8 cellular contexts compared by ENCODE assay signal in genomic region chr16:50152386-50152806, GRCh38. TPM values are rescaled to one million over a fixed set of nuclear protein-coding genes. Genes with fewer than 3 reads are reported as not detected.
DNase-seq lines count a peak whose midpoint lies in the region; ATAC-seq lines count a peak whose summit lies in the region.

No MANE protein-coding gene starts in this region.

- DNase-seq in EH (ENCODE audit: low read depth) (peak; percentile 45), mesenteric fat pad (ENCODE audit: low spot score) (peak; percentile 83), NCI-H1436 (lab: John Stamatoyannopoulos, UW) (no peak)
- peak; percentile 60 for DNase-seq in Jurkat, Clone E6-1 (ENCODE audit: low read depth, low spot score)
- peak; percentile 90 for DNase-seq in activated CD4-positive, alpha-beta T cell treated with anti-CD3 and anti-CD28 coated beads for 36 hours
- DNase-seq in stimulated activated CD8-positive, alpha-beta memory T cell treated with anti-CD3 and anti-CD28 coated beads, Interleukin-2, amount 100 ng/mL, for 48 hours (ENCODE audit: low read depth in 2 of 2) = peak; percentile 61 to 72

- intact Hi-C loops in activated CD4-positive, alpha-beta T cell treated with anti-CD3 and anti-CD28 coated beads for 36 hours (cut with DNase I, micrococcal nuclease) = loop anchor here (1.0 to 10.0 kb wide), 15 partner anchors 14 to 1548 kb away; partner anchors contain the start of genes CBLN1 (in 1 of the 2), CNEP1R1 (in 1 of the 2), CYLD (in 1 of the 2) and NKD1 (in 1 of the 2)

- H3K27ac ChIP-seq in cingulate gyrus (ENCODE audit: low read depth, low read length) = peak overlapping the region; percentile 98

- H3K27me3 Mint-ChIP-seq in activated CD4-positive, alpha-beta T cell treated with anti-CD3 and anti-CD28 coated beads for 36 hours = no peaks in the 10 kb centered on the region

- peak overlapping the region; percentile 79 for H3K4me3 Mint-ChIP-seq in activated CD4-positive, alpha-beta T cell treated with anti-CD3 and anti-CD28 coated beads for 36 hours

- CTCF ChIA-PET in activated CD4-positive, alpha-beta T cell treated with anti-CD3 and anti-CD28 coated beads for 36 hours (lab: Charles Lee) = interaction anchor here (0.6 to 2.6 kb wide), 7 partner anchors 17 to 175 kb away, joined by 3 to 13 read pairs (median 4); partner anchors contain the start of gene CNEP1R1

- H3K27ac Mint-ChIP-seq in activated CD4-positive, alpha-beta T cell treated with anti-CD3 and anti-CD28 coated beads for 36 hours = peak overlapping the region; percentile 98

- H3K9me3 Mint-ChIP-seq in activated CD4-positive, alpha-beta T cell treated with anti-CD3 and anti-CD28 coated beads for 36 hours (ENCODE audit: low read depth) = no peaks in the 10 kb centered on the region

- H3K4me3 ChIP-seq in Jurkat, Clone E6-1 (ENCODE audit: low read length) = peak overlapping the region; percentile 59

- peak; percentile 49 for ATAC-seq in GM21576 (IDR thresholded peaks at IDR 0.05; ENCODE audit: unreplicated experiment)
- peak; percentile 70 for ATAC-seq in activated CD4-positive, alpha-beta T cell treated with anti-CD3 and anti-CD28 coated beads for 36 hours

- peaks cover 39% of the 10 kb centered on the region for H3K4me1 Mint-ChIP-seq in activated CD4-positive, alpha-beta T cell treated with anti-CD3 and anti-CD28 coated beads for 36 hours

- POLR2A ChIA-PET in activated CD4-positive, alpha-beta T cell treated with anti-CD3 and anti-CD28 coated beads for 36 hours (lab: Charles Lee) = interaction anchor here (0.6 to 1.6 kb wide), 3 partner anchors 33 to 127 kb away, joined by 3 to 7 read pairs (median 4); partner anchors contain the start of gene CNEP1R1

- H3K36me3 Mint-ChIP-seq in activated CD4-positive, alpha-beta T cell treated with anti-CD3 and anti-CD28 coated beads for 36 hours (ENCODE audit: low read depth) = peaks cover 10% of the 10 kb centered on the region

RNA-seq across cellular contexts. Expression of gene TENT4B, which starts 0.7 kb away (rescaled TPM):
- 6.6 TPM for polyA plus RNA-seq in Jurkat, Clone E6-1 (2012; ENCODE audit: insufficient read depth, insufficient read length)
- 10 to 100 TPM; 19.3 to 22.4 TPM for total RNA-seq in activated CD4-positive, alpha-beta T cell treated with anti-CD3 and anti-CD28 coated beads for 36 hours
- total RNA-seq in mesenteric fat pad = 11.3 TPM
